ENCODE assay signal across 2 cellular contexts in the genomic region with DNA sequence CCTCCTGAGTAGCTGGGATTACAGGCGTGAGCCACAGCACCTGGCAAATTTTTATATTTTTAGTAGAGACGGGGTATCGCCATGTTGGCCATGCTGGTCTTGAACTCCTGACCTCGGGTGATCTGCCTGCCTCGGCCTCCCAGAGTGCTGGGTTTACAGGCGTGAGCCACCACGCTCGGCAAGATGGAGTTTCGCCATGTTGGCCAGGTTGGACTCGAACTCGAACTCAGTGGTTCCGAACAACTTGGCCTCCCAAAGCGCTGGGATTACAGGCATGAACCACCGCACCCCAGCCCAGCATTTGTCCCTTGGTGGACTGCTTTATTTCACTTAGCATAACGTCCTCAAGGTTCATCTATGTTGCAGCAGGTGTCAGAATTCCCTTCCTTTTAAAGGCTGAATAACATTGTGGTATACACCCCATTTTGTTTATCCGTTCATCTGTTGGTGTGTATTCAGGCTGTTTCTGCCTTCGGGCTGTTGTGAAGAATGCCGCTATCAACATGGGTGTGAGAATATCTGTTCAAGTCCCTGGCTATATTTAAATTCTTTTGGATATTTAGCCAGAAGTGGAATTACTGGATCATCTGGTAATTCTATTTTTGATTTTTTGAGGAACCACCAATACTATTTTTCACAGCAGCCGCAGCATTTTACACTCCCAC.
TF ChIP-seq lines count a peak whose summit lies in the region.

No MANE protein-coding gene starts in this region.

TF ChIP-seq in HCT116, 20 proteins besides CTCF, POLR2A, EP300 and RAD21:
- TF ChIP-seq EGR1 (IDR thresholded peaks at IDR 0.05; ENCODE audit: low read depth) (0 out of 2 replicates have a peak, but pooled peaks have one; percentile 18), SIN3A (IDR thresholded peaks at IDR 0.05; ENCODE audit: low read depth) (no peak)

TF ChIP-seq in GM12878, 131 proteins besides CTCF, POLR2A, EP300 and RAD21:
- TF ChIP-seq SIN3A (IDR thresholded peaks at IDR 0.05; ENCODE audit: low read depth, low read length) (no peak), CUX1 (IDR thresholded peaks at IDR 0.05; ENCODE audit: insufficient replicate concordance, low read depth, low read length) (no peak), HSF1 (IDR thresholded peaks at IDR 0.05; ENCODE audit: low read depth, low read length) (no peak), ETV6 (conservative IDR thresholded peaks at IDR 0.05 in 1 of 2, IDR thresholded peaks at IDR 0.05 in 1 of 2; ENCODE audit: borderline replicate concordance in 1 of 2, low read depth in 1 of 2) (no peak), PAX5 (IDR thresholded peaks at IDR 0.05; ENCODE audit: borderline replicate concordance, low read depth, low read length) (no peak), RCOR1 (conservative IDR thresholded peaks at IDR 0.05; ENCODE audit: low read depth, low read length) (no peak), SMAD1 (IDR thresholded peaks at IDR 0.05; ENCODE audit: low read depth, partially characterized antibody) (no peak), SUPT20H (IDR thresholded peaks at IDR 0.05; ENCODE audit: borderline replicate concordance, control insufficient read depth, low read depth, low read length) (no peak), IRF5 (IDR thresholded peaks at IDR 0.05; ENCODE audit: borderline replicate concordance) (no peak), ZNF24 (IDR thresholded peaks at IDR 0.05) (no peak), ZNF622 (IDR thresholded peaks at IDR 0.05) (no peak)
- TF ChIP-seq, protein P1, sequence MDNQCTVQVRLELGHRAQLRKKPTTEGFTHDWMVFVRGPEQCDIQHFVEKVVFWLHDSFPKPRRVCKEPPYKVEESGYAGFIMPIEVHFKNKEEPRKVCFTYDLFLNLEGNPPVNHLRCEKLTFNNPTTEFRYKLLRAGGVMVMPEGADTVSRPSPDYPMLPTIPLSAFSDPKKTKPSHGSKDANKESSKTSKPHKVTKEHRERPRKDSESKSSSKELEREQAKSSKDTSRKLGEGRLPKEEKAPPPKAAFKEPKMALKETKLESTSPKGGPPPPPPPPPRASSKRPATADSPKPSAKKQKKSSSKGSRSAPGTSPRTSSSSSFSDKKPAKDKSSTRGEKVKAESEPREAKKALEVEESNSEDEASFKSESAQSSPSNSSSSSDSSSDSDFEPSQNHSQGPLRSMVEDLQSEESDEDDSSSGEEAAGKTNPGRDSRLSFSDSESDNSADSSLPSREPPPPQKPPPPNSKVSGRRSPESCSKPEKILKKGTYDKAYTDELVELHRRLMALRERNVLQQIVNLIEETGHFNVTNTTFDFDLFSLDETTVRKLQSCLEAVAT (IDR thresholded peaks at IDR 0.05) = no peak
